ENCODE assay signal across 1 cellular context in the genomic region with DNA sequence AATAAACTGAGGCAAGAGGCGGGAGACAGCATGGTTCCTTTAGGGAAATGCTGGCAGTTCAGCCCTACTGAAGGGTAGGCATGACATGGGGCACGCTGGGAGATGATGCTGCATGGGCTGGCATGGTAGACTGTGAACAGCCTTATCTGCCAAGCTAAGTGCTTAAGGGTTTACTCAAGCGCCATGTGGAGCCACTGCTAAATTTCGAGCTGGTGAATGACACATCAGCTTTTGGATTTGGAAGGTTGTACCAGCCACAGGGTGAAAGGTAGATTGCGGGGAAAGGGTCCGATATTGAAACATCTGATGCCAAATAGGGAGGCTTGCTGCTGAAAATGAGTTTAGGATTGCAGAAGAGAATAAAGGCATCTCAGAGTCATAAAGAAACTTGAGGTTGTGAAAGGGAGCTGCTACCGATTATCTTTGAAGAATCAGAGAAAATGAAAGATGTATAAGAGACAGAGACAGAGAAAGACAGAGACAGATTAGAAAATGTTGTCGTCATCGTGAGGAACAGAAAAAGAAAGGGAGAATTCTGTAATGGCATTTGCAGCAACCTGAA.
A peak's percentile ranks its signal among the peaks of the same experiment; 100 is the strongest.
TF ChIP-seq lines count a peak whose summit lies in the region.

No MANE protein-coding gene starts in this region.

TF ChIP-seq in GM12878, 131 proteins besides CTCF, POLR2A, EP300 and RAD21 (continues in another document):
- TF ChIP-seq CREB1 (IDR thresholded peaks at IDR 0.05; ENCODE audit: low read depth) (peak; percentile 58), MTA2 (IDR thresholded peaks at IDR 0.05; ENCODE audit: low read depth) (peak; percentile 61; the same call in 1 of the 2 replicates), KAT2A (conservative IDR thresholded peaks at IDR 0.05; ENCODE audit: control insufficient read depth, low read depth, low read length) (no peak), MEF2B (IDR thresholded peaks at IDR 0.05; ENCODE audit: partially characterized antibody, poor library complexity, severe bottlenecking) (no peak), FOXK2 (IDR thresholded peaks at IDR 0.05) (no peak), JUND (IDR thresholded peaks at IDR 0.05; ENCODE audit: low read depth, low read length) (0 out of 2 replicates have a peak, but pooled peaks have one; percentile 32), DPF2 (IDR thresholded peaks at IDR 0.05) (peak; percentile 49), ETV6 (conservative IDR thresholded peaks at IDR 0.05 in 1 of 2, IDR thresholded peaks at IDR 0.05 in 1 of 2; ENCODE audit: borderline replicate concordance in 1 of 2, low read depth in 1 of 2) (peak in 1 of 2 experiments; percentile 42; a peak in 1 of 4 replicates), MEF2A (IDR thresholded peaks at IDR 0.05; ENCODE audit: insufficient read depth, low read depth, low read length) (no peak), SP1 (IDR thresholded peaks at IDR 0.05; ENCODE audit: low read depth, low read length) (no peak), BCL11A (IDR thresholded peaks at IDR 0.05; ENCODE audit: low read depth, low read length) (no peak), IRF4 (IDR thresholded peaks at IDR 0.05; ENCODE audit: low read depth, low read length) (peak; percentile 42; the same call in 1 of the 2 replicates), RUNX3 (IDR thresholded peaks at IDR 0.05; ENCODE audit: low read length) (peak; percentile 73), KDM1A (IDR thresholded peaks at IDR 0.05; ENCODE audit: borderline replicate concordance) (no peak), ZZZ3 (IDR thresholded peaks at IDR 0.05; ENCODE audit: control insufficient read depth, insufficient read length, low read depth) (no peak), SUPT20H (IDR thresholded peaks at IDR 0.05; ENCODE audit: borderline replicate concordance, control insufficient read depth, low read depth, low read length) (no peak), PAX5 (IDR thresholded peaks at IDR 0.05; ENCODE audit: borderline replicate concordance, low read depth, low read length) (no peak), SPI1 (IDR thresholded peaks at IDR 0.05; ENCODE audit: borderline replicate concordance, insufficient read depth, low read depth, low read length) (no peak), NFIC (IDR thresholded peaks at IDR 0.05; ENCODE audit: low read depth, low read length) (peak; percentile 42; the same call in 1 of the 2 replicates), RCOR1 (conservative IDR thresholded peaks at IDR 0.05; ENCODE audit: low read depth, low read length) (no peak), ATF7 (IDR thresholded peaks at IDR 0.05; ENCODE audit: low read depth) (peak; percentile 87), ZBED1 (IDR thresholded peaks at IDR 0.05; ENCODE audit: borderline replicate concordance) (no peak; the same call in 1 of the 2 replicates), CHD1 (IDR thresholded peaks at IDR 0.05; ENCODE audit: low read depth, low read length) (no peak), SIX5 (IDR thresholded peaks at IDR 0.05; ENCODE audit: low read depth, low read length, severe bottlenecking) (no peak), CEBPB (IDR thresholded peaks at IDR 0.05; ENCODE audit: borderline replicate concordance in 1 of 2, low read depth in 2 of 2, low read length in 2 of 2) (no peak), SMARCA5 (IDR thresholded peaks at IDR 0.05) (no peak), CBX5 (IDR thresholded peaks at IDR 0.05; ENCODE audit: low read depth) (no peak), ASH2L (IDR thresholded peaks at IDR 0.05; ENCODE audit: borderline replicate concordance, low read depth) (no peak), CHD2 (IDR thresholded peaks at IDR 0.05; ENCODE audit: borderline replicate concordance, low read depth, low read length) (no peak), RELB (IDR thresholded peaks at IDR 0.05; ENCODE audit: low read depth) (0 out of 2 replicates have a peak, but pooled peaks have one; percentile 8), TCF7 (IDR thresholded peaks at IDR 0.05; ENCODE audit: borderline replicate concordance) (peak; percentile 63; the same call in 1 of the 2 replicates), JUNB (IDR thresholded peaks at IDR 0.05) (peak; percentile 84), MYB (IDR thresholded peaks at IDR 0.05; ENCODE audit: borderline replicate concordance, low read depth, low read length) (no peak), CREM (IDR thresholded peaks at IDR 0.05; ENCODE audit: low read depth) (peak; percentile 50; the same call in 1 of the 2 replicates), ZBTB4 (CRISPR knock-in tag; IDR thresholded peaks at IDR 0.05) (no peak), CHD4 (IDR thresholded peaks at IDR 0.05) (no peak), FOXM1 (IDR thresholded peaks at IDR 0.05; ENCODE audit: low read depth, low read length) (peak; percentile 59; the same call in 1 of the 2 replicates), IKZF2 (IDR thresholded peaks at IDR 0.05) (peak; percentile 56 to 71; a peak in 3 of 4 replicates)
- TF ChIP-seq, protein P1, sequence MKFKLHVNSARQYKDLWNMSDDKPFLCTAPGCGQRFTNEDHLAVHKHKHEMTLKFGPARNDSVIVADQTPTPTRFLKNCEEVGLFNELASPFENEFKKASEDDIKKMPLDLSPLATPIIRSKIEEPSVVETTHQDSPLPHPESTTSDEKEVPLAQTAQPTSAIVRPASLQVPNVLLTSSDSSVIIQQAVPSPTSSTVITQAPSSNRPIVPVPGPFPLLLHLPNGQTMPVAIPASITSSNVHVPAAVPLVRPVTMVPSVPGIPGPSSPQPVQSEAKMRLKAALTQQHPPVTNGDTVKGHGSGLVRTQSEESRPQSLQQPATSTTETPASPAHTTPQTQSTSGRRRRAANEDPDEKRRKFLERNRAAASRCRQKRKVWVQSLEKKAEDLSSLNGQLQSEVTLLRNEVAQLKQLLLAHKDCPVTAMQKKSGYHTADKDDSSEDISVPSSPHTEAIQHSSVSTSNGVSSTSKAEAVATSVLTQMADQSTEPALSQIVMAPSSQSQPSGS (IDR thresholded peaks at IDR 0.05; ENCODE audit: low read length): peak; percentile 77
- TF ChIP-seq, protein P2, sequence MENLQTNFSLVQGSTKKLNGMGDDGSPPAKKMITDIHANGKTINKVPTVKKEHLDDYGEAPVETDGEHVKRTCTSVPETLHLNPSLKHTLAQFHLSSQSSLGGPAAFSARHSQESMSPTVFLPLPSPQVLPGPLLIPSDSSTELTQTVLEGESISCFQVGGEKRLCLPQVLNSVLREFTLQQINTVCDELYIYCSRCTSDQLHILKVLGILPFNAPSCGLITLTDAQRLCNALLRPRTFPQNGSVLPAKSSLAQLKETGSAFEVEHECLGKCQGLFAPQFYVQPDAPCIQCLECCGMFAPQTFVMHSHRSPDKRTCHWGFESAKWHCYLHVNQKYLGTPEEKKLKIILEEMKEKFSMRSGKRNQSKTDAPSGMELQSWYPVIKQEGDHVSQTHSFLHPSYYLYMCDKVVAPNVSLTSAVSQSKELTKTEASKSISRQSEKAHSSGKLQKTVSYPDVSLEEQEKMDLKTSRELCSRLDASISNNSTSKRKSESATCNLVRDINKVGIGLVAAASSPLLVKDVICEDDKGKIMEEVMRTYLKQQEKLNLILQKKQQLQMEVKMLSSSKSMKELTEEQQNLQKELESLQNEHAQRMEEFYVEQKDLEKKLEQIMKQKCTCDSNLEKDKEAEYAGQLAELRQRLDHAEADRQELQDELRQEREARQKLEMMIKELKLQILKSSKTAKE (IDR thresholded peaks at IDR 0.05; ENCODE audit: low read depth, poor library complexity, severe bottlenecking): peak; percentile 59
- TF ChIP-seq, protein P3, sequence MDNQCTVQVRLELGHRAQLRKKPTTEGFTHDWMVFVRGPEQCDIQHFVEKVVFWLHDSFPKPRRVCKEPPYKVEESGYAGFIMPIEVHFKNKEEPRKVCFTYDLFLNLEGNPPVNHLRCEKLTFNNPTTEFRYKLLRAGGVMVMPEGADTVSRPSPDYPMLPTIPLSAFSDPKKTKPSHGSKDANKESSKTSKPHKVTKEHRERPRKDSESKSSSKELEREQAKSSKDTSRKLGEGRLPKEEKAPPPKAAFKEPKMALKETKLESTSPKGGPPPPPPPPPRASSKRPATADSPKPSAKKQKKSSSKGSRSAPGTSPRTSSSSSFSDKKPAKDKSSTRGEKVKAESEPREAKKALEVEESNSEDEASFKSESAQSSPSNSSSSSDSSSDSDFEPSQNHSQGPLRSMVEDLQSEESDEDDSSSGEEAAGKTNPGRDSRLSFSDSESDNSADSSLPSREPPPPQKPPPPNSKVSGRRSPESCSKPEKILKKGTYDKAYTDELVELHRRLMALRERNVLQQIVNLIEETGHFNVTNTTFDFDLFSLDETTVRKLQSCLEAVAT (IDR thresholded peaks at IDR 0.05): no peak
- TF ChIP-seq, protein P4, sequence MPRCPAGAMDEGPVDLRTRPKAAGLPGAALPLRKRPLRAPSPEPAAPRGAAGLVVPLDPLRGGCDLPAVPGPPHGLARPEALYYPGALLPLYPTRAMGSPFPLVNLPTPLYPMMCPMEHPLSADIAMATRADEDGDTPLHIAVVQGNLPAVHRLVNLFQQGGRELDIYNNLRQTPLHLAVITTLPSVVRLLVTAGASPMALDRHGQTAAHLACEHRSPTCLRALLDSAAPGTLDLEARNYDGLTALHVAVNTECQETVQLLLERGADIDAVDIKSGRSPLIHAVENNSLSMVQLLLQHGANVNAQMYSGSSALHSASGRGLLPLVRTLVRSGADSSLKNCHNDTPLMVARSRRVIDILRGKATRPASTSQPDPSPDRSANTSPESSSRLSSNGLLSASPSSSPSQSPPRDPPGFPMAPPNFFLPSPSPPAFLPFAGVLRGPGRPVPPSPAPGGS (IDR thresholded peaks at IDR 0.05; ENCODE audit: borderline replicate concordance, insufficient read depth, low read depth, low read length, poor library complexity, severe bottlenecking): no peak
- TF ChIP-seq, protein P5, sequence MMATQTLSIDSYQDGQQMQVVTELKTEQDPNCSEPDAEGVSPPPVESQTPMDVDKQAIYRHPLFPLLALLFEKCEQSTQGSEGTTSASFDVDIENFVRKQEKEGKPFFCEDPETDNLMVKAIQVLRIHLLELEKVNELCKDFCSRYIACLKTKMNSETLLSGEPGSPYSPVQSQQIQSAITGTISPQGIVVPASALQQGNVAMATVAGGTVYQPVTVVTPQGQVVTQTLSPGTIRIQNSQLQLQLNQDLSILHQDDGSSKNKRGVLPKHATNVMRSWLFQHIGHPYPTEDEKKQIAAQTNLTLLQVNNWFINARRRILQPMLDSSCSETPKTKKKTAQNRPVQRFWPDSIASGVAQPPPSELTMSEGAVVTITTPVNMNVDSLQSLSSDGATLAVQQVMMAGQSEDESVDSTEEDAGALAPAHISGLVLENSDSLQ (IDR thresholded peaks at IDR 0.05): peak; percentile 62; the same call in 1 of the 2 replicates
- TF ChIP-seq, protein P6, sequence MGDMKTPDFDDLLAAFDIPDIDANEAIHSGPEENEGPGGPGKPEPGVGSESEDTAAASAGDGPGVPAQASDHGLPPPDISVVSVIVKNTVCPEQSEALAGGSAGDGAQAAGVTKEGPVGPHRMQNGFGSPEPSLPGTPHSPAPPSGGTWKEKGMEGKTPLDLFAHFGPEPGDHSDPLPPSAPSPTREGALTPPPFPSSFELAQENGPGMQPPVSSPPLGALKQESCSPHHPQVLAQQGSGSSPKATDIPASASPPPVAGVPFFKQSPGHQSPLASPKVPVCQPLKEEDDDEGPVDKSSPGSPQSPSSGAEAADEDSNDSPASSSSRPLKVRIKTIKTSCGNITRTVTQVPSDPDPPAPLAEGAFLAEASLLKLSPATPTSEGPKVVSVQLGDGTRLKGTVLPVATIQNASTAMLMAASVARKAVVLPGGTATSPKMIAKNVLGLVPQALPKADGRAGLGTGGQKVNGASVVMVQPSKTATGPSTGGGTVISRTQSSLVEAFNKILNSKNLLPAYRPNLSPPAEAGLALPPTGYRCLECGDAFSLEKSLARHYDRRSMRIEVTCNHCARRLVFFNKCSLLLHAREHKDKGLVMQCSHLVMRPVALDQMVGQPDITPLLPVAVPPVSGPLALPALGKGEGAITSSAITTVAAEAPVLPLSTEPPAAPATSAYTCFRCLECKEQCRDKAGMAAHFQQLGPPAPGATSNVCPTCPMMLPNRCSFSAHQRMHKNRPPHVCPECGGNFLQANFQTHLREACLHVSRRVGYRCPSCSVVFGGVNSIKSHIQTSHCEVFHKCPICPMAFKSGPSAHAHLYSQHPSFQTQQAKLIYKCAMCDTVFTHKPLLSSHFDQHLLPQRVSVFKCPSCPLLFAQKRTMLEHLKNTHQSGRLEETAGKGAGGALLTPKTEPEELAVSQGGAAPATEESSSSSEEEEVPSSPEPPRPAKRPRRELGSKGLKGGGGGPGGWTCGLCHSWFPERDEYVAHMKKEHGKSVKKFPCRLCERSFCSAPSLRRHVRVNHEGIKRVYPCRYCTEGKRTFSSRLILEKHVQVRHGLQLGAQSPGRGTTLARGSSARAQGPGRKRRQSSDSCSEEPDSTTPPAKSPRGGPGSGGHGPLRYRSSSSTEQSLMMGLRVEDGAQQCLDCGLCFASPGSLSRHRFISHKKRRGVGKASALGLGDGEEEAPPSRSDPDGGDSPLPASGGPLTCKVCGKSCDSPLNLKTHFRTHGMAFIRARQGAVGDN (IDR thresholded peaks at IDR 0.05): no peak
- TF ChIP-seq, protein P7, sequence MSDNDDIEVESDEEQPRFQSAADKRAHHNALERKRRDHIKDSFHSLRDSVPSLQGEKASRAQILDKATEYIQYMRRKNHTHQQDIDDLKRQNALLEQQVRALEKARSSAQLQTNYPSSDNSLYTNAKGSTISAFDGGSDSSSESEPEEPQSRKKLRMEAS (IDR thresholded peaks at IDR 0.05; ENCODE audit: low read depth, low read length): no peak
